Comparison of ENCODE assay signal across 20 cellular contexts in the genomic region with DNA sequence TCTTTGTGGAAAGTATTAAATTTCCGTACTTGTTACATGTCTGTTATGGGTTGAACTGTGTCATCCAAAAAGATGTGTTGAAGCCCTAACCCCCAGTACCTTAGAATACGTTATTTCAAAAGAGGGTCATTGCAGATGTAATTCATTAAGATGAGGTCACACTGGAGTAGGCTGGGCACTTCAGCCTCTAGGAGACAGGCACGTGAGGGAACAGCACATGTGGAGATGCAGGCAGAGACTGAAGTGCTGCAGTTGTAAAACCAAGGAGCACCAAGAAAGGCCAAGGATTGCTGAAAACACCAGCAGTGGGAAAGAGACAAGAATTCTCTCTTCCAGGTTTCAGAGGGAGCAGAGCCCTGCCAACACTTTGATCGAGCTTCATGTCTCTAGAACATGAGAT. TPM values are rescaled to one million over a fixed set of nuclear protein-coding genes. Genes with fewer than 3 reads are reported as not detected.
A peak's percentile ranks its signal among the peaks of the same experiment; 100 is the strongest.
DNase-seq lines count a peak whose midpoint lies in the region; ATAC-seq and TF ChIP-seq lines count a peak whose summit lies in the region.
"Had no signal": no experiment of that assay in that cellular context is flagged by ENCODE, and none has a peak within 500 bp of the region (broad histone marks: within the 10 kb centered on the region; RNA-seq: fewer than 3 reads in every experiment).

No MANE protein-coding gene starts in this region.

- H3K36me3 ChIP-seq in GM23248 (ENCODE audit: low read depth) = no peaks in the 10 kb centered on the region
- H3K36me3 ChIP-seq: BLaER1, HAP-1 had no signal

- H3K4me1 Mint-ChIP-seq in neural crest cell = peaks cover 11% of the 10 kb centered on the region
- peaks cover 16% of the 10 kb centered on the region for H3K4me1 Mint-ChIP-seq in stimulated activated naive CD8-positive, alpha-beta T cell treated with anti-CD3 and anti-CD28 coated beads, Interleukin-15, amount 100 ng/mL, for 72 hours

- in situ Hi-C loops in GM23248 (cut with MboI) = no loop called here

- no peaks in the 10 kb centered on the region for H3K36me3 Mint-ChIP-seq in neural crest cell (ENCODE audit: low read depth)
- H3K36me3 Mint-ChIP-seq: CD14-positive monocyte had no signal

- no peaks in the 10 kb centered on the region for H3K9me3 ChIP-seq in GM23248 (ENCODE audit: low read depth)
- H3K9me3 ChIP-seq: A549, BLaER1, HAP-1 had no signal

- peaks cover 16% of the 10 kb centered on the region for H3K4me1 ChIP-seq in GM23248 (ENCODE audit: insufficient read depth)
- H3K4me1 ChIP-seq: HAP-1 had no signal

- no peak overlapping the region for H3K4me3 ChIP-seq in GM23248
- H3K4me3 ChIP-seq in fibroblast of mammary gland (ENCODE audit: control insufficient read depth, low read depth, low read length) = no peak overlapping the region
- H3K4me3 ChIP-seq: A549, BLaER1, GM12878, HAP-1 had no signal

- no peaks in the 10 kb centered on the region for H3K27me3 ChIP-seq in GM23248 (replicated peaks; ENCODE audit: insufficient read depth)
- H3K27me3 ChIP-seq: BLaER1 had no signal

- H3K4me3 Mint-ChIP-seq in neural crest cell = peak overlapping the region; percentile 58
- no peak overlapping the region for H3K4me3 Mint-ChIP-seq in stimulated activated naive CD8-positive, alpha-beta T cell treated with anti-CD3 and anti-CD28 coated beads, Interleukin-15, amount 100 ng/mL, for 72 hours
- H3K4me3 Mint-ChIP-seq: CD14-positive monocyte; CD8-positive, alpha-beta memory T cell had no signal

- TF ChIP-seq CTCF in fibroblast of mammary gland (conservative IDR thresholded peaks at IDR 0.05; ENCODE audit: control insufficient read depth, insufficient read depth, low read depth, low read length) (no peak), neural crest cell (conservative IDR thresholded peaks at IDR 0.05) (no peak)

- no peaks in the 10 kb centered on the region for H3K79me2 ChIP-seq in GM23248 (ENCODE audit: insufficient read depth)

- no peak overlapping the region for H3K4me2 ChIP-seq in GM23248 (ENCODE audit: unreplicated experiment)
- H3K4me2 ChIP-seq: A549, BLaER1 had no signal

- no peaks in the 10 kb centered on the region for H4K20me1 ChIP-seq in GM23248 (ENCODE audit: insufficient read depth)
- H4K20me1 ChIP-seq: BLaER1 had no signal

- H3F3A ChIP-seq in GM23248 (ENCODE audit: insufficient read depth) = peaks cover 25% of the 10 kb centered on the region

- H2AFZ ChIP-seq in GM23248 = no peak overlapping the region

- no peak overlapping the region for H3K27ac Mint-ChIP-seq in neural crest cell (ENCODE audit: unreplicated experiment)
- H3K27ac Mint-ChIP-seq in stimulated activated naive CD8-positive, alpha-beta T cell treated with anti-CD3 and anti-CD28 coated beads, Interleukin-15, amount 100 ng/mL, for 72 hours = no peak overlapping the region
- H3K27ac Mint-ChIP-seq: IgD-negative memory B cell had no signal

- DNase-seq in NCI-H82 (lab: John Stamatoyannopoulos, UW) (peak; percentile 17), NCI-H82 treated with DMSO at 0.1 percent for 48 hours (lab: John Stamatoyannopoulos, UW; ENCODE audit: unreplicated experiment) (no peak), GM23248 (peak; percentile 15), fibroblast of mammary gland (ENCODE audit: low read depth) (peak; percentile 48), neural crest cell (ENCODE audit: low read depth, low spot score) (no peak), mesenteric fat pad (ENCODE audit: low spot score) (no peak)
- no peak for DNase-seq in stimulated activated naive CD8-positive, alpha-beta T cell treated with anti-CD3 and anti-CD28 coated beads, Interleukin-15, amount 100 ng/mL, for 72 hours
- DNase-seq: CD8-positive, alpha-beta memory T cell; COR-L47; DMS 273 treated with DMSO at 0.1 percent for 48 hours; DMS53; DND-41; EL had no signal

- no peak overlapping the region for H3K9ac ChIP-seq in GM23248
- H3K9ac ChIP-seq: BLaER1 had no signal

- no peak for ATAC-seq in stimulated activated naive CD8-positive, alpha-beta T cell treated with anti-CD3 and anti-CD28 coated beads, Interleukin-15, amount 100 ng/mL, for 72 hours
- ATAC-seq: A549, GM12878 had no signal

- H3K27me3 Mint-ChIP-seq in neural crest cell (ENCODE audit: low read depth) = no peaks in the 10 kb centered on the region
- H3K27me3 Mint-ChIP-seq in stimulated activated naive CD8-positive, alpha-beta T cell treated with anti-CD3 and anti-CD28 coated beads, Interleukin-15, amount 100 ng/mL, for 72 hours = no peaks in the 10 kb centered on the region
- H3K27me3 Mint-ChIP-seq: IgD-negative memory B cell had no signal

- WGBS in GM23248 (ENCODE audit: low coverage in 1 of 2, low lambda C conversion rate in 2 of 2, missing lambda C conversion rate in 2 of 2), 2 experiments = 55% methylated on average over 4 of the region's 4 CpGs

- peaks cover 2% of the 10 kb centered on the region for H3K9me3 Mint-ChIP-seq in neural crest cell
- no peaks in the 10 kb centered on the region for H3K9me3 Mint-ChIP-seq in stimulated activated naive CD8-positive, alpha-beta T cell treated with anti-CD3 and anti-CD28 coated beads, Interleukin-15, amount 100 ng/mL, for 72 hours
- H3K9me3 Mint-ChIP-seq: CD8-positive, alpha-beta memory T cell; IgD-negative memory B cell had no signal

- no peak overlapping the region for H3K27ac ChIP-seq in GM23248
- H3K27ac ChIP-seq: 22Rv1, A549, BLaER1 had no signal

- H3K9me2 ChIP-seq in GM23248 (ENCODE audit: insufficient read depth) = no peaks in the 10 kb centered on the region

RNA-seq across cellular contexts. Expression of gene RHBDD1, which starts 4.6 kb away (rescaled TPM):
- total RNA-seq in GM23248 (2014; rRNA removed; shearing (Covaris generic)) = 7.8 and 24.3 TPM in 2 replicates
- 30.9 and 33.7 TPM in 2 replicates for polyA plus RNA-seq in GM23248 (2016; fragmentation: Nextera tagmentation; extraction: Ambion mirVana)
- total RNA-seq in neural crest cell = 34.3 and 39.7 TPM in 2 replicates
- total RNA-seq in mesenteric fat pad = 31.9 TPM

RNA-seq across cellular contexts. Expression of gene IRS1, which starts 31.6 kb away (rescaled TPM):
- 18.8 TPM in 2 replicates for total RNA-seq in GM23248 (2014; rRNA removed; shearing (Covaris generic))
- 8.4 and 9.1 TPM in 2 replicates for polyA plus RNA-seq in GM23248 (2016; fragmentation: Nextera tagmentation; extraction: Ambion mirVana)
- total RNA-seq in neural crest cell = 14.8 and 15.1 TPM in 2 replicates
- total RNA-seq in mesenteric fat pad = 17.0 TPM

Comparison
In these comparisons a context has a peak if more than half of its experiments do, and no peak if none do; other contexts are left out.
1. DNase-seq: peak in NCI-H82 (single experiment), GM23248 (single experiment) and fibroblast of mammary gland (single experiment); none in NCI-H82 treated with DMSO at 0.1 percent for 48 hours (single experiment), neural crest cell (single experiment), mesenteric fat pad (single experiment) and stimulated activated naive CD8-positive, alpha-beta T cell treated with anti-CD3 and anti-CD28 coated beads, Interleukin-15, amount 100 ng/mL, for 72 hours (0 of 2).